In the genomic region with DNA sequence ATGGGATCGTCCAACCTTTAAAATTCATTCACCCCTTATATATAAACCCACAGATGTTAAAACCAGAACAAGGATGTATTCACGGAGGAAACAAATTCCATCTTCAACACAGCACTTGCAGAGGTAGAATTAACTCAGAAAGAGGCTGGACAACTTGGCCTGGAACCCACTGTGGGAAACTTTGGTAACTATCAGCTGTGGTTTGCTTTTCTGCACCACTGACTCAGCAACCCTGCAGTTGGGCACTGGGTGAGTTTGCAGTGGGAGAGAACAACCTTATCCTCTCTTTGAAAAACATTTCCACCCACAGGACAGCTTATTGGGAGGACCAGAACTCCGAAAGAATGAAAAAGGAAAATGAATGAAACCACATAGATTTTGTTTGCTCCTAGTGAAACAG, we compare ENCODE assay signal across 17 cellular contexts.
DNase-seq lines count a peak whose midpoint lies in the region; ATAC-seq, FAIRE-seq and TF ChIP-seq lines count a peak whose summit lies in the region.
"Had no signal": no experiment of that assay in that cellular context is flagged by ENCODE, and none has a peak within 500 bp of the region (broad histone marks: within the 10 kb centered on the region; RNA-seq: fewer than 3 reads in every experiment).

No MANE protein-coding gene starts in this region.

- no peak overlapping the region for H3K4ac ChIP-seq in H1 (replicated peaks; ENCODE audit: insufficient read length, low read depth, low read length)

- WGBS in H1 (ENCODE audit: extremely low coverage in 1 of 2, insufficient coverage in 1 of 2, insufficient read length in 1 of 2, insufficient replicate concordance in 2 of 2, low coverage in 1 of 2, low lambda C conversion rate in 2 of 2, missing lambda C conversion rate in 1 of 2), 2 experiments = 89% methylated on average over 3 of the region's 3 CpGs; no CpG with 5 or more reads in 1 of the 2 experiments

- H3K4me2 ChIP-seq in H1 (ENCODE audit: insufficient read depth in 1 of 2, low read depth in 2 of 2, low read length in 2 of 2) = no peak overlapping the region

- no peak overlapping the region for H3K18ac ChIP-seq in H1 (ENCODE audit: extremely low read depth, low read length)

- H3K36me3 ChIP-seq in Panc1 (ENCODE audit: control insufficient read depth, insufficient read depth, low read length) = no peaks in the 10 kb centered on the region
- no peaks in the 10 kb centered on the region for H3K36me3 ChIP-seq in H1 (ENCODE audit: control insufficient read depth in 2 of 4, insufficient read depth in 4 of 4, low read length in 3 of 4)
- H3K36me3 ChIP-seq: ovary had no signal

- H3K4me1 ChIP-seq in Panc1 (ENCODE audit: control insufficient read depth, insufficient read depth, low read length) (peaks cover 4% of the 10 kb centered on the region), H1 (replicated peaks in 1 of 4; ENCODE audit: control insufficient read depth in 3 of 4, insufficient read depth in 4 of 4, low read length in 3 of 4) (peaks cover 0 to 7% (median 0%) of the 10 kb centered on the region in 4 experiments; a peak in 2 of 7 replicates)

- no peak for FAIRE-seq in H1 (lab: Jason Lieb, UNC)
- FAIRE-seq: frontal cortex had no signal

- no peaks in the 10 kb centered on the region for H3K79me1 ChIP-seq in H1 (ENCODE audit: low read depth, low read length)

- H2BK15ac ChIP-seq in H1 (ENCODE audit: low read length) = no peak overlapping the region

- H2BK12ac ChIP-seq in H1 (ENCODE audit: low read depth, low read length) = no peak overlapping the region; the same call in 1 of the 2 replicates

- POLR2A ChIA-PET in Panc1 (lab: Charles Lee) (no interaction called here), H1 (lab: Charles Lee; ENCODE audit: partially characterized antibody) (no interaction called here), HEK293T (lab: Yijun Ruan, JAX) (no interaction called here)

- H3K27me3 ChIP-seq in Panc1 (ENCODE audit: control insufficient read depth, insufficient read depth, low read length) (no peaks in the 10 kb centered on the region), H1 (replicated peaks in 1 of 4; ENCODE audit: control insufficient read depth in 3 of 4, extremely low read depth in 1 of 4, insufficient read depth in 3 of 4, low read length in 3 of 4) (no peaks in the 10 kb centered on the region)
- H3K27me3 ChIP-seq: ovary had no signal

- no peak overlapping the region for H3K14ac ChIP-seq in H1 (ENCODE audit: insufficient read length)

- no peak for ATAC-seq in Panc1
- no peak for ATAC-seq in HG03175 (IDR thresholded peaks at IDR 0.05; ENCODE audit: unreplicated experiment)
- no peak for ATAC-seq in GM21367 (IDR thresholded peaks at IDR 0.05; ENCODE audit: unreplicated experiment)
- ATAC-seq: activated CD8-positive, alpha-beta T cell treated with anti-CD3 and anti-CD28 coated beads, Interleukin-2, amount 10 ng/mL, durations not matched to agents 7 days and 5 days had no signal

- no peak for TF ChIP-seq EP300 in H1 (IDR thresholded peaks at IDR 0.05; ENCODE audit: borderline replicate concordance in 1 of 2, low read depth in 2 of 2, low read length in 2 of 2)

- H3K4me3 ChIP-seq in Panc1 (ENCODE audit: low read depth in 2 of 2, low read length in 2 of 2) (no peak overlapping the region), H1 (ENCODE audit: extremely low read depth in 1 of 4, insufficient read depth in 2 of 4, low read depth in 3 of 4, low read length in 4 of 4) (no peak overlapping the region)
- H3K4me3 ChIP-seq: ovary had no signal

- H3K27ac ChIP-seq in Panc1 (ENCODE audit: low read length) (peak overlapping the region; percentile 44; the same call in 1 of the 2 replicates), H1 (ENCODE audit: low read depth, low read length) (no peak overlapping the region)
- H3K27ac ChIP-seq: ovary had no signal

- H4K5ac ChIP-seq in H1 (ENCODE audit: insufficient read length, low read depth, low read length) = no peak overlapping the region

- no peaks in the 10 kb centered on the region for H3K23me2 ChIP-seq in H1 (ENCODE audit: low read depth, low read length)

- peak overlapping the region; percentile 71 for H4K91ac ChIP-seq in H1 (replicated peaks; ENCODE audit: insufficient read length, low read length)

- H3K9ac ChIP-seq in H1 (replicated peaks in 1 of 4; ENCODE audit: extremely low read depth in 1 of 4, low read depth in 3 of 4, low read length in 3 of 4) = no peak overlapping the region

- no TSS peak for BruUV-seq in Panc1 (replicated peaks; lab: Mats Ljungman, UMichigan)

- no peaks in the 10 kb centered on the region for H3K9me3 ChIP-seq in Panc1 (ENCODE audit: control insufficient read depth, insufficient read depth, low read depth, low read length)
- no peaks in the 10 kb centered on the region for H3K9me3 ChIP-seq in H1 (ENCODE audit: insufficient read depth in 2 of 2, low read depth in 1 of 2, low read length in 1 of 2)
- H3K9me3 ChIP-seq: ovary had no signal

- no peak overlapping the region for H2AFZ ChIP-seq in H1 (ENCODE audit: low read length)

- no peak overlapping the region for H2AK5ac ChIP-seq in H1 (ENCODE audit: low read depth, low read length)

- intact Hi-C loops in Panc1 (cut with micrococcal nuclease; ENCODE audit: unreplicated experiment) (loop anchor here (5.0 kb wide), 1 partner anchor 733 kb away; no protein-coding TSS in a partner anchor), posterior vena cava (cut with DNase I) (loop anchor here (5.0 kb wide), 3 partner anchors 278 to 733 kb away; no protein-coding TSS in a partner anchor)

- peak; percentile 58 for DNase-seq in Daoy (ENCODE audit: low read depth)
- DNase-seq in Panc1 (ENCODE audit: low read depth, low spot score) = no peak
- DNase-seq in H1 (ENCODE audit: low read depth in 1 of 2, low spot score in 2 of 2) = no peak
- DNase-seq in renal cortical epithelial cell (ENCODE audit: low read depth) = peak; percentile 79
- DNase-seq in posterior vena cava (ENCODE audit: low spot score) = no peak
- no peak for DNase-seq in HEK293T (ENCODE audit: extremely low spot score)
- DNase-seq: activated CD8-positive, alpha-beta T cell treated with anti-CD3 and anti-CD28 coated beads, Interleukin-2, amount 10 ng/mL, durations not matched to agents 7 days and 5 days; CD4-positive, alpha-beta T cell; effector CD4-positive, alpha-beta T cell; EL; NCI-H1048; NCI-H2171; ovary; SIG-M5 had no signal

- CTCF ChIA-PET in Panc1 (lab: Charles Lee) = no interaction called here
- CTCF ChIA-PET in H1 (lab: Charles Lee; ENCODE audit: partially characterized antibody) = interaction anchor here (1.0 to 1.7 kb wide), 9 partner anchors 9 to 292 kb away, joined by 3 to 6 read pairs (median 3); no protein-coding TSS in a partner anchor
- CTCF ChIA-PET in HEK293T (lab: Yijun Ruan, JAX) = no interaction called here

- no peak overlapping the region for H2BK120ac ChIP-seq in H1 (replicated peaks; ENCODE audit: low read depth, low read length)

- in situ Hi-C loops in Panc1 (cut with HindIII; ENCODE audit: low pct_unique_long_range_greater_than_20kb, low sequenced_read_pairs) = no loop called here

- H2BK5ac ChIP-seq in H1 (ENCODE audit: low read depth, low read length) = no peak overlapping the region

- TF ChIP-seq RAD21 in H1 (IDR thresholded peaks at IDR 0.05 in 1 of 2, conservative IDR thresholded peaks at IDR 0.05 in 1 of 2; ENCODE audit: low read depth in 2 of 2, low read length in 2 of 2) = no peak

- no peaks in the 10 kb centered on the region for H4K20me1 ChIP-seq in H1 (replicated peaks in 1 of 2; ENCODE audit: control insufficient read depth in 1 of 2, insufficient read depth in 2 of 2, low read length in 2 of 2)

- no peak overlapping the region for H3K23ac ChIP-seq in H1 (ENCODE audit: insufficient read length)

- no peak for TF ChIP-seq POLR2A in H1 (IDR thresholded peaks at IDR 0.05; ENCODE audit: control extremely low read depth in 1 of 2, low read depth in 2 of 2, low read length in 2 of 2)

- H3K56ac ChIP-seq in H1 (replicated peaks; ENCODE audit: insufficient read length, low read depth, low read length) = no peak overlapping the region

- no peak overlapping the region for H2BK20ac ChIP-seq in H1 (ENCODE audit: low read length)

- TF ChIP-seq CTCF in Panc1 (IDR thresholded peaks at IDR 0.05) (no peak), H1 (IDR thresholded peaks at IDR 0.05; ENCODE audit: control extremely low read depth in 1 of 3, insufficient read depth in 1 of 3, low read depth in 1 of 3, low read length in 3 of 3) (no peak)

- no peaks in the 10 kb centered on the region for H3K79me2 ChIP-seq in H1 (ENCODE audit: control insufficient read depth in 1 of 2, insufficient read depth in 2 of 2, low read length in 2 of 2)

- H4K8ac ChIP-seq in H1 (ENCODE audit: extremely low read depth, insufficient read depth, low read length) = no peak overlapping the region

TF ChIP-seq in H1, 55 proteins besides CTCF, POLR2A, EP300 and RAD21 (continues in another document):
- TF ChIP-seq, protein P1, sequence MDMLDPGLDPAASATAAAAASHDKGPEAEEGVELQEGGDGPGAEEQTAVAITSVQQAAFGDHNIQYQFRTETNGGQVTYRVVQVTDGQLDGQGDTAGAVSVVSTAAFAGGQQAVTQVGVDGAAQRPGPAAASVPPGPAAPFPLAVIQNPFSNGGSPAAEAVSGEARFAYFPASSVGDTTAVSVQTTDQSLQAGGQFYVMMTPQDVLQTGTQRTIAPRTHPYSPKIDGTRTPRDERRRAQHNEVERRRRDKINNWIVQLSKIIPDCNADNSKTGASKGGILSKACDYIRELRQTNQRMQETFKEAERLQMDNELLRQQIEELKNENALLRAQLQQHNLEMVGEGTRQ (IDR thresholded peaks at IDR 0.05; ENCODE audit: low read length) = no peak
- TF ChIP-seq CBX5 (IDR thresholded peaks at IDR 0.05; ENCODE audit: low read depth, low read length) (no peak), SIRT6 (IDR thresholded peaks at IDR 0.05; ENCODE audit: low read length) (no peak), CBX8 (IDR thresholded peaks at IDR 0.05; ENCODE audit: borderline replicate concordance, low read depth, low read length) (no peak), HDAC2 (IDR thresholded peaks at IDR 0.05; ENCODE audit: borderline replicate concordance in 1 of 2, low read depth in 2 of 2, low read length in 2 of 2) (no peak)

TF ChIP-seq in HEK293T, 16 proteins besides CTCF, POLR2A, EP300 and RAD21:
- TF ChIP-seq FOXM1 (IDR thresholded peaks at IDR 0.05; ENCODE audit: borderline replicate concordance) = no peak
- no peak for TF ChIP-seq FOXK2 (IDR thresholded peaks at IDR 0.05)
- no peak for TF ChIP-seq FOXA1 (IDR thresholded peaks at IDR 0.05)
- TF ChIP-seq L3MBTL2 (conservative IDR thresholded peaks at IDR 0.05) = no peak
- no peak for TF ChIP-seq NFRKB (IDR thresholded peaks at IDR 0.05)
- no peak for TF ChIP-seq ELF4 (IDR thresholded peaks at IDR 0.05)
- TF ChIP-seq TARDBP (IDR thresholded peaks at IDR 0.05) = no peak

Comparison
In these comparisons a context has a peak if more than half of its experiments do, and no peak if none do; other contexts are left out.
1. DNase-seq: peak in Daoy (single experiment) and renal cortical epithelial cell (single experiment); none in Panc1 (single experiment), H1 (0 of 2), posterior vena cava (single experiment) and HEK293T (single experiment).